Comparison of ENCODE assay signal across 9 cellular contexts in genomic region chr14:49622022-49622607, GRCh38. TPM values are rescaled to one million over a fixed set of nuclear protein-coding genes. Genes with fewer than 3 reads are reported as not detected.
DNase-seq lines count a peak whose midpoint lies in the region; ATAC-seq, FAIRE-seq and TF ChIP-seq lines count a peak whose summit lies in the region.
"Had no signal": no experiment of that assay in that cellular context is flagged by ENCODE, and none has a peak within 500 bp of the region (broad histone marks: within the 10 kb centered on the region; RNA-seq: fewer than 3 reads in every experiment).

No MANE protein-coding gene starts in this region.

- peak overlapping the region; percentile 97 for H3K4me3 Mint-ChIP-seq in activated CD4-positive, alpha-beta T cell treated with anti-CD3 and anti-CD28 coated beads, Interleukin-2, amount 10 ng/mL, durations not matched to agents 7 days and 5 days
- peak overlapping the region; percentile 91 for H3K4me3 Mint-ChIP-seq in activated T-helper 2 cell treated with anti-CD3 and anti-CD28 coated beads, Interferon-gamma antibody, Interleukin-2, Interleukin-4, amounts not matched to agents 10 μg/mL and 5 μg/mL and 100 μg/mL, durations not matched to agents 14 hours and 24 hours and 36 hours (ENCODE audit: low read depth)

- H3K36me3 ChIP-seq in kidney (ENCODE audit: control insufficient read depth in 1 of 2, insufficient read depth in 2 of 2, low read length in 2 of 2) = peaks cover 2 to 5% of the 10 kb centered on the region in 2 donors
- H3K36me3 ChIP-seq in thoracic aorta = peaks cover 10% of the 10 kb centered on the region

- no peak for DNase-seq in activated CD4-positive, alpha-beta T cell treated with anti-CD3 and anti-CD28 coated beads, Interleukin-2, amount 10 ng/mL, durations not matched to agents 7 days and 5 days
- DNase-seq in activated CD4-positive, alpha-beta T cell treated with anti-CD3 and anti-CD28 coated beads, Interleukin-2, amount 50 U/mL, for 1 hour = no peak
- DNase-seq in activated T-helper 2 cell treated with anti-CD3 and anti-CD28 coated beads, Interferon-gamma antibody, Interleukin-2, Interleukin-4, amounts not matched to agents 10 μg/mL and 5 μg/mL and 100 μg/mL, durations not matched to agents 14 hours and 24 hours and 36 hours (ENCODE audit: low spot score) = no peak
- DNase-seq in kidney = no peak
- no peak for DNase-seq in thoracic aorta (ENCODE audit: low spot score)
- DNase-seq in NCI-H1048 (lab: John Stamatoyannopoulos, UW) = no peak
- DNase-seq: effector CD8-positive, alpha-beta T cell had no signal

- CTCF ChIA-PET in activated CD4-positive, alpha-beta T cell treated with anti-CD3 and anti-CD28 coated beads, Interleukin-2, amount 10 ng/mL, durations not matched to agents 7 days and 5 days (lab: Charles Lee) = interaction anchor here (0.6 to 6.8 kb wide), 4 partner anchors 12 to 526 kb away, joined by 3 to 67 read pairs (median 14); partner anchors contain the start of genes DNAAF2 and RPS29

- POLR2A ChIA-PET in activated CD4-positive, alpha-beta T cell treated with anti-CD3 and anti-CD28 coated beads, Interleukin-2, amount 10 ng/mL, durations not matched to agents 7 days and 5 days (lab: Charles Lee) = interaction anchor here (0.6 kb wide), 1 partner anchor 1143 kb away, joined by 3 read pairs; no protein-coding TSS in a partner anchor

- peaks cover 53% of the 10 kb centered on the region for H3K4me1 Mint-ChIP-seq in activated CD4-positive, alpha-beta T cell treated with anti-CD3 and anti-CD28 coated beads, Interleukin-2, amount 10 ng/mL, durations not matched to agents 7 days and 5 days
- H3K4me1 Mint-ChIP-seq in activated T-helper 2 cell treated with anti-CD3 and anti-CD28 coated beads, Interferon-gamma antibody, Interleukin-2, Interleukin-4, amounts not matched to agents 10 μg/mL and 5 μg/mL and 100 μg/mL, durations not matched to agents 14 hours and 24 hours and 36 hours (ENCODE audit: low read depth) = peaks cover 43% of the 10 kb centered on the region

- peaks cover 0 to 9% of the 10 kb centered on the region in 2 donors for H3K4me1 ChIP-seq in kidney (ENCODE audit: control insufficient read depth in 1 of 2, insufficient read depth in 1 of 2, low read depth in 1 of 2, low read length in 2 of 2)
- H3K4me1 ChIP-seq in thoracic aorta (ENCODE audit: control insufficient read depth in 1 of 2, low read depth in 2 of 2) = peaks cover 31 to 50% of the 10 kb centered on the region in 2 donors

- H3K9me3 ChIP-seq in kidney (ENCODE audit: control insufficient read depth in 1 of 2, low read length in 2 of 2) (no peaks in the 10 kb centered on the region), thoracic aorta (no peaks in the 10 kb centered on the region)

- TF ChIP-seq CTCF in kidney (IDR thresholded peaks at IDR 0.05; ENCODE audit: borderline replicate concordance, extremely low read depth, insufficient read depth) (no peak), thoracic aorta (IDR thresholded peaks at IDR 0.05) (no peak)

- peaks cover 64% of the 10 kb centered on the region for H3K36me3 Mint-ChIP-seq in activated CD4-positive, alpha-beta T cell treated with anti-CD3 and anti-CD28 coated beads, Interleukin-2, amount 10 ng/mL, durations not matched to agents 7 days and 5 days (ENCODE audit: low read depth)
- peaks cover 79% of the 10 kb centered on the region for H3K36me3 Mint-ChIP-seq in activated T-helper 2 cell treated with anti-CD3 and anti-CD28 coated beads, Interferon-gamma antibody, Interleukin-2, Interleukin-4, amounts not matched to agents 10 μg/mL and 5 μg/mL and 100 μg/mL, durations not matched to agents 14 hours and 24 hours and 36 hours (ENCODE audit: low read depth)

- peak overlapping the region; percentile 86 to 99 for H3K4me3 ChIP-seq in kidney (ENCODE audit: low read length in 2 of 2)
- peak overlapping the region; percentile 95 for H3K4me3 ChIP-seq in thoracic aorta

- H3K9me3 Mint-ChIP-seq in activated CD4-positive, alpha-beta T cell treated with anti-CD3 and anti-CD28 coated beads, Interleukin-2, amount 10 ng/mL, durations not matched to agents 7 days and 5 days = no peaks in the 10 kb centered on the region
- H3K9me3 Mint-ChIP-seq in activated T-helper 2 cell treated with anti-CD3 and anti-CD28 coated beads, Interferon-gamma antibody, Interleukin-2, Interleukin-4, amounts not matched to agents 10 μg/mL and 5 μg/mL and 100 μg/mL, durations not matched to agents 14 hours and 24 hours and 36 hours = no peaks in the 10 kb centered on the region

- no peaks in the 10 kb centered on the region for H3K27me3 ChIP-seq in thoracic aorta (replicated peaks; ENCODE audit: insufficient read depth)

- peak overlapping the region in 1 of 2 donors; percentile 98 for H3K9ac ChIP-seq in kidney (ENCODE audit: low read length in 2 of 2)

- ATAC-seq in thoracic aorta (ENCODE audit: insufficient number of reproducible peaks, low FRiP score, low read depth) = no peak
- no peak for ATAC-seq in GM21423 (IDR thresholded peaks at IDR 0.05; ENCODE audit: unreplicated experiment)
- no peak for ATAC-seq in HG02852 (IDR thresholded peaks at IDR 0.05; ENCODE audit: unreplicated experiment)

- H3K27ac Mint-ChIP-seq in activated CD4-positive, alpha-beta T cell treated with anti-CD3 and anti-CD28 coated beads, Interleukin-2, amount 10 ng/mL, durations not matched to agents 7 days and 5 days = peak overlapping the region; percentile 77
- peak overlapping the region; percentile 64 for H3K27ac Mint-ChIP-seq in activated T-helper 2 cell treated with anti-CD3 and anti-CD28 coated beads, Interferon-gamma antibody, Interleukin-2, Interleukin-4, amounts not matched to agents 10 μg/mL and 5 μg/mL and 100 μg/mL, durations not matched to agents 14 hours and 24 hours and 36 hours

- H3K27ac ChIP-seq in kidney (ENCODE audit: low read depth in 2 of 2, low read length in 2 of 2) = no peak overlapping the region
- H3K27ac ChIP-seq in thoracic aorta = no peak overlapping the region

- intact Hi-C loops in activated T-helper 2 cell treated with anti-CD3 and anti-CD28 coated beads, Interferon-gamma antibody, Interleukin-2, Interleukin-4, amounts not matched to agents 10 μg/mL and 5 μg/mL and 100 μg/mL, durations not matched to agents 14 hours and 24 hours and 36 hours (cut with micrococcal nuclease) = loop anchor here (5.0 to 10.0 kb wide), 4 partner anchors 275 to 903 kb away; partner anchors contain the start of genes SOS2 and VCPKMT
- intact Hi-C loops in kidney (cut with DNase I) = no loop called here

- FAIRE-seq in kidney (lab: Jason Lieb, UNC) = no peak

- H3K27me3 Mint-ChIP-seq in activated CD4-positive, alpha-beta T cell treated with anti-CD3 and anti-CD28 coated beads, Interleukin-2, amount 10 ng/mL, durations not matched to agents 7 days and 5 days = no peaks in the 10 kb centered on the region
- H3K27me3 Mint-ChIP-seq in activated T-helper 2 cell treated with anti-CD3 and anti-CD28 coated beads, Interferon-gamma antibody, Interleukin-2, Interleukin-4, amounts not matched to agents 10 μg/mL and 5 μg/mL and 100 μg/mL, durations not matched to agents 14 hours and 24 hours and 36 hours (ENCODE audit: low read depth) = no peaks in the 10 kb centered on the region

RNA-seq across cellular contexts. Expression of gene MGAT2, which starts 1.5 kb away (rescaled TPM):
- total RNA-seq in activated CD4-positive, alpha-beta T cell treated with anti-CD3 and anti-CD28 coated beads, Interleukin-2, amount 10 ng/mL, durations not matched to agents 7 days and 5 days = 10 to 100 TPM; 53.1 to 57.3 TPM
- 57.0 and 57.9 TPM in 2 replicates for total RNA-seq in activated T-helper 2 cell treated with anti-CD3 and anti-CD28 coated beads, Interferon-gamma antibody, Interleukin-2, Interleukin-4, amounts not matched to agents 10 μg/mL and 5 μg/mL and 100 μg/mL, durations not matched to agents 14 hours and 24 hours and 36 hours
- total RNA-seq in kidney (31.8 TPM), thoracic aorta (10 to 100 TPM; 24.0 to 45.9 TPM)
- polyA plus RNA-seq in kidney (ENCODE audit: insufficient read depth, low read depth, low replicate concordance) = 11.9 TPM

RNA-seq across cellular contexts. Expression of gene RPL36AL, which starts 1.7 kb away (rescaled TPM):
- total RNA-seq in activated CD4-positive, alpha-beta T cell treated with anti-CD3 and anti-CD28 coated beads, Interleukin-2, amount 10 ng/mL, durations not matched to agents 7 days and 5 days = 100 to 1,000 TPM; 249 to 262 TPM
- total RNA-seq in activated T-helper 2 cell treated with anti-CD3 and anti-CD28 coated beads, Interferon-gamma antibody, Interleukin-2, Interleukin-4, amounts not matched to agents 10 μg/mL and 5 μg/mL and 100 μg/mL, durations not matched to agents 14 hours and 24 hours and 36 hours = 278 and 292 TPM in 2 replicates
- 157 TPM for total RNA-seq in kidney
- 455 TPM for polyA plus RNA-seq in kidney (ENCODE audit: insufficient read depth, low read depth, low replicate concordance)
- total RNA-seq in thoracic aorta = 100 to 1,000 TPM; 120 to 180 TPM

RNA-seq across cellular contexts. Expression of gene DNAAF2, which starts 12.9 kb away (rescaled TPM):
- total RNA-seq in activated CD4-positive, alpha-beta T cell treated with anti-CD3 and anti-CD28 coated beads, Interleukin-2, amount 10 ng/mL, durations not matched to agents 7 days and 5 days = 1 to 10 TPM; 5.1 to 5.2 TPM
- 10.5 and 11.4 TPM in 2 replicates for total RNA-seq in activated T-helper 2 cell treated with anti-CD3 and anti-CD28 coated beads, Interferon-gamma antibody, Interleukin-2, Interleukin-4, amounts not matched to agents 10 μg/mL and 5 μg/mL and 100 μg/mL, durations not matched to agents 14 hours and 24 hours and 36 hours
- 7.7 TPM for total RNA-seq in kidney
- polyA plus RNA-seq in kidney (ENCODE audit: insufficient read depth, low read depth, low replicate concordance) = 6.9 TPM
- 1 to 10 TPM; 8.6 to 9.1 TPM for total RNA-seq in thoracic aorta

RNA-seq across cellular contexts. Expression of gene LRR1, which starts 23.4 kb away (rescaled TPM):
- 10 to 100 TPM; 45.5 to 53.2 TPM for total RNA-seq in activated CD4-positive, alpha-beta T cell treated with anti-CD3 and anti-CD28 coated beads, Interleukin-2, amount 10 ng/mL, durations not matched to agents 7 days and 5 days
- total RNA-seq in activated T-helper 2 cell treated with anti-CD3 and anti-CD28 coated beads, Interferon-gamma antibody, Interleukin-2, Interleukin-4, amounts not matched to agents 10 μg/mL and 5 μg/mL and 100 μg/mL, durations not matched to agents 14 hours and 24 hours and 36 hours = 44.2 and 45.4 TPM in 2 replicates
- total RNA-seq in kidney (6.6 TPM), thoracic aorta (10 to 100 TPM in 1 of 2 donors, 1 to 10 TPM in 1; 4.1 to 21.9 TPM)
- 7.7 TPM for polyA plus RNA-seq in kidney (ENCODE audit: insufficient read depth, low read depth, low replicate concordance)

RNA-seq across cellular contexts. Expression of gene RPS29, which starts 35.9 kb away (rescaled TPM):
- 1,000 to 10,000 TPM in 1 of 2 experiments, 100 to 1,000 TPM in 1; 860 to 1,679 TPM for total RNA-seq in activated CD4-positive, alpha-beta T cell treated with anti-CD3 and anti-CD28 coated beads, Interleukin-2, amount 10 ng/mL, durations not matched to agents 7 days and 5 days
- 1,969 and 2,120 TPM in 2 replicates for total RNA-seq in activated T-helper 2 cell treated with anti-CD3 and anti-CD28 coated beads, Interferon-gamma antibody, Interleukin-2, Interleukin-4, amounts not matched to agents 10 μg/mL and 5 μg/mL and 100 μg/mL, durations not matched to agents 14 hours and 24 hours and 36 hours
- total RNA-seq in kidney = 1,054 TPM
- 2,862 TPM for polyA plus RNA-seq in kidney (ENCODE audit: insufficient read depth, low read depth, low replicate concordance)
- total RNA-seq in thoracic aorta = 1,000 to 10,000 TPM; 2,433 to 4,116 TPM
